9 cellular contexts compared by ENCODE assay signal in the genomic region with DNA sequence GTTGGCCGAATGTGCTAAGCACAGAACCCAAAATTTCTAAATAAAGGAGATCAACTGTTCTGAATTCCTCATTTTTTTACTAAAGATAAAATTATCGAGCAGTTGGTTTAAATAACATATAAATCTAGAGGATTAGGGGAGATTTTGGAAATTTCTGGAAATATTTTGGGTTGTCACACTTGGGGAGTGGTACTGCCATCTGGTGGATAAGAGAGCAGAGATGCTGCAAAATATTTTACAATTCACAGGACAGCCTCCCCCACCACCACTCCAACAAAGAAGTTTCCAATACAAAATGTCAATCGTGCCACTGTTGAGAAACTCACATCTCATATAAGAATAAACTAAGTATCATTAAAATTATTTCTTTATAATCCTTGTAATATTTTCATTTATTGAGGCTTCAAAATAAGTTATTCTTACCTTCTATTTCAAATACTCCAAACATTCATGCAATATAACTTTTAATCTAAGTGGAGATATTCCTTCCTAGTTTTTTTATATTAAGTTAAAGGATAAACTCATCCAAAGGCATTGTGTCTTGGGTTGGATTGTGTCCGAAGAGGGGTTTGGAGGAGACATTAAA. TPM values are rescaled to one million over a fixed set of nuclear protein-coding genes. Genes with fewer than 3 reads are reported as not detected.
DNase-seq lines count a peak whose midpoint lies in the region; ATAC-seq and TF ChIP-seq lines count a peak whose summit lies in the region.
"Had no signal": no experiment of that assay in that cellular context is flagged by ENCODE, and none has a peak within 500 bp of the region (broad histone marks: within the 10 kb centered on the region; RNA-seq: fewer than 3 reads in every experiment).

No MANE protein-coding gene starts in this region.

- TF ChIP-seq POLR2A in testis (IDR thresholded peaks at IDR 0.05): no peak

- H3K27ac Mint-ChIP-seq in GM23338: no peak overlapping the region
- H3K27ac Mint-ChIP-seq: activated naive CD4-positive, alpha-beta T cell treated with anti-CD3 and anti-CD28 coated beads, Interleukin-2, amount 50 U/mL, for 24 hours had no signal

- intact Hi-C loops in left ventricle myocardium inferior (cut with micrococcal nuclease) (no loop called here), testis (cut with DNase I; ENCODE audit: low total_unique reads) (loop anchor here (10.0 kb wide), 1 partner anchor 197 kb away; no protein-coding TSS in a partner anchor)

- H3K27me3 ChIP-seq in GM23338 (ENCODE audit: insufficient read depth) (no peaks in the 10 kb centered on the region), left ventricle myocardium inferior (ENCODE audit: low read depth) (peaks cover 3% of the 10 kb centered on the region), testis (no peaks in the 10 kb centered on the region)

- no peaks in the 10 kb centered on the region; the same call in 2 of the 3 replicates for H3K9me3 Mint-ChIP-seq in GM23338
- H3K9me3 Mint-ChIP-seq: activated naive CD4-positive, alpha-beta T cell treated with anti-CD3 and anti-CD28 coated beads, Interleukin-2, amount 50 U/mL, for 24 hours had no signal

- H3K4me2 ChIP-seq in GM23338: no peak overlapping the region

- no peaks in the 10 kb centered on the region for H3K4me1 ChIP-seq in GM23338 (ENCODE audit: insufficient read depth)
- H3K4me1 ChIP-seq in left ventricle myocardium inferior: no peaks in the 10 kb centered on the region
- H3K4me1 ChIP-seq in testis: no peaks in the 10 kb centered on the region

- H4K20me1 ChIP-seq in GM23338 (replicated peaks; ENCODE audit: insufficient read depth): no peaks in the 10 kb centered on the region

- H2AFZ ChIP-seq in GM23338: no peak overlapping the region

- H3K36me3 ChIP-seq in GM23338 (ENCODE audit: insufficient read depth) (no peaks in the 10 kb centered on the region), left ventricle myocardium inferior (peaks cover 18% of the 10 kb centered on the region), testis (ENCODE audit: low read depth, missing control alignments) (no peaks in the 10 kb centered on the region)

- H3K4me3 Mint-ChIP-seq in GM23338: no peak overlapping the region
- H3K4me3 Mint-ChIP-seq: activated naive CD4-positive, alpha-beta T cell treated with anti-CD3 and anti-CD28 coated beads, Interleukin-2, amount 50 U/mL, for 24 hours had no signal

- H3K4me1 Mint-ChIP-seq in GM23338: no peaks in the 10 kb centered on the region
- H3K4me1 Mint-ChIP-seq: activated naive CD4-positive, alpha-beta T cell treated with anti-CD3 and anti-CD28 coated beads, Interleukin-2, amount 50 U/mL, for 24 hours had no signal

- no peaks in the 10 kb centered on the region for H3K9me3 ChIP-seq in left ventricle myocardium inferior (replicated peaks)
- no peaks in the 10 kb centered on the region for H3K9me3 ChIP-seq in testis

- peak; percentile 21 for DNase-seq in A172 (ENCODE audit: low spot score)
- peak; percentile 65 for DNase-seq in GM23338 (ENCODE audit: low spot score)
- DNase-seq in left ventricle myocardium inferior: no peak
- DNase-seq in testis: peak; percentile 38
- DNase-seq in T1000 (lab: John Stamatoyannopoulos, UW): no peak
- no peak for DNase-seq in stimulated activated CD4-positive, alpha-beta T cell treated with anti-CD3 and anti-CD28 coated beads, Interleukin-12 subunit alpha, Interleukin-12 subunit beta, amount 100 ng/mL, for 4 hours
- DNase-seq in NCI-H2081 treated with DMSO at 0.1 percent for 48 hours (lab: John Stamatoyannopoulos, UW): no peak

- H3K9me2 ChIP-seq in GM23338 (ENCODE audit: insufficient read depth): peaks cover 10% of the 10 kb centered on the region; the same call in 1 of the 2 replicates

- H3K4me3 ChIP-seq in GM23338 (no peak overlapping the region), left ventricle myocardium inferior (no peak overlapping the region), testis (no peak overlapping the region)

- H3K27ac ChIP-seq in GM23338 (ENCODE audit: low read depth): no peak overlapping the region
- no peak overlapping the region for H3K27ac ChIP-seq in VCaP
- peak overlapping the region; percentile 38 for H3K27ac ChIP-seq in left ventricle myocardium inferior (replicated peaks)
- H3K27ac ChIP-seq in testis: no peak overlapping the region

- H3K36me3 Mint-ChIP-seq in GM23338 (ENCODE audit: low read depth): no peaks in the 10 kb centered on the region
- H3K36me3 Mint-ChIP-seq: activated naive CD4-positive, alpha-beta T cell treated with anti-CD3 and anti-CD28 coated beads, Interleukin-2, amount 50 U/mL, for 24 hours had no signal

- no peaks in the 10 kb centered on the region for H3K27me3 Mint-ChIP-seq in GM23338 (ENCODE audit: insufficient read depth, low read depth, poor library complexity)

- 56 to 62% methylated on average over 4 of the region's 4 CpGs for WGBS in testis, 2 donors

- H3K79me2 ChIP-seq in GM23338 (replicated peaks; ENCODE audit: insufficient read depth): no peaks in the 10 kb centered on the region

- H3F3A ChIP-seq in GM23338 (replicated peaks; ENCODE audit: low read depth): no peaks in the 10 kb centered on the region

- ATAC-seq in GM23338: no peak; the same call in 1 of the 3 replicates

- TF ChIP-seq CTCF in GM23338 (conservative IDR thresholded peaks at IDR 0.05; ENCODE audit: low read depth in 2 of 2) (peak; percentile 67 to 72), VCaP (conservative IDR thresholded peaks at IDR 0.05) (peak; percentile 83), left ventricle myocardium inferior (IDR thresholded peaks at IDR 0.05; ENCODE audit: borderline replicate concordance) (peak; percentile 73), testis (IDR thresholded peaks at IDR 0.05) (peak; percentile 75 to 82 (median 81))

TF ChIP-seq in GM23338, 12 proteins besides CTCF, POLR2A, EP300 and RAD21 (continues in another document):
- TF ChIP-seq STAT1 (IDR thresholded peaks at IDR 0.05; ENCODE audit: unreplicated experiment): no peak
- TF ChIP-seq, protein P1, sequence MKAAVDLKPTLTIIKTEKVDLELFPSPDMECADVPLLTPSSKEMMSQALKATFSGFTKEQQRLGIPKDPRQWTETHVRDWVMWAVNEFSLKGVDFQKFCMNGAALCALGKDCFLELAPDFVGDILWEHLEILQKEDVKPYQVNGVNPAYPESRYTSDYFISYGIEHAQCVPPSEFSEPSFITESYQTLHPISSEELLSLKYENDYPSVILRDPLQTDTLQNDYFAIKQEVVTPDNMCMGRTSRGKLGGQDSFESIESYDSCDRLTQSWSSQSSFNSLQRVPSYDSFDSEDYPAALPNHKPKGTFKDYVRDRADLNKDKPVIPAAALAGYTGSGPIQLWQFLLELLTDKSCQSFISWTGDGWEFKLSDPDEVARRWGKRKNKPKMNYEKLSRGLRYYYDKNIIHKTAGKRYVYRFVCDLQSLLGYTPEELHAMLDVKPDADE (IDR thresholded peaks at IDR 0.05): no peak

RNA-seq across cellular contexts. Expression of gene ABCA8, which starts 17.0 kb away (rescaled TPM):
- not detected in 2 replicates for total RNA-seq in A172 (2014; rRNA removed; shearing (Covaris generic))
- not detected in 2 replicates for total RNA-seq in GM23338 (2014; rRNA removed; shearing (Covaris generic))
- polyA plus RNA-seq in GM23338 (2016; fragmentation: Nextera tagmentation; extraction: Ambion mirVana) (not detected in 2 replicates), testis (ENCODE audit: insufficient read depth, low read depth, low replicate concordance) (45.6 TPM)
- total RNA-seq in left ventricle myocardium inferior (35.5 TPM), testis (100 to 1,000 TPM; 188 to 249 TPM)

Comparison
In these comparisons a context has a peak if more than half of its experiments do, and no peak if none do; other contexts are left out.
1. DNase-seq: peak in A172 (single experiment), GM23338 (single experiment) and testis (single experiment); none in left ventricle myocardium inferior (single experiment), T1000 (single experiment), stimulated activated CD4-positive, alpha-beta T cell treated with anti-CD3 and anti-CD28 coated beads, Interleukin-12 subunit alpha, Interleukin-12 subunit beta, amount 100 ng/mL, for 4 hours (single experiment) and NCI-H2081 treated with DMSO at 0.1 percent for 48 hours (single experiment).
2. RNA of gene ABCA8, which starts 17.0 kb away (total RNA-seq): 188 to 249 TPM in testis and 35.5 TPM in left ventricle myocardium inferior (single experiment); not detected in A172 and not detected in GM23338; every median in the first group is over 10 times any median in the second.
3. Peak in every context shown above with its lines, with median percentiles within 50 percentile points of each other: CTCF ChIP-seq.